Comparison of ENCODE assay signal across 24 cellular contexts in genomic region chr6:8187209-8187608, GRCh38.
DNase-seq lines count a peak whose midpoint lies in the region; ATAC-seq, FAIRE-seq and TF ChIP-seq lines count a peak whose summit lies in the region.
"Had no signal": no experiment of that assay in that cellular context is flagged by ENCODE, and none has a peak within 500 bp of the region (broad histone marks: within the 10 kb centered on the region; RNA-seq: fewer than 3 reads in every experiment).

No MANE protein-coding gene starts in this region.

- H3K14ac ChIP-seq in IMR-90 (replicated peaks; ENCODE audit: low read depth, low read length), result no peak overlapping the region

- H3K79me2 ChIP-seq in K562 (ENCODE audit: control insufficient read depth, insufficient read depth, low read length), result no peaks in the 10 kb centered on the region

- H3K9ac ChIP-seq in IMR-90 (ENCODE audit: low read depth, low read length) (no peak overlapping the region), K562 (ENCODE audit: insufficient read depth in 1 of 2, low read depth in 2 of 2, low read length in 2 of 2) (no peak overlapping the region)
- H3K9ac ChIP-seq: BLaER1 had no signal

- H2AK5ac ChIP-seq in IMR-90 (ENCODE audit: low read depth, low read length), result no peak overlapping the region

- no peak overlapping the region for H2BK5ac ChIP-seq in IMR-90 (ENCODE audit: low read depth, low read length, poor library complexity, severe bottlenecking)

- no peak overlapping the region for H4K5ac ChIP-seq in IMR-90 (ENCODE audit: low read depth, low read length)

- no peaks in the 10 kb centered on the region for H3K79me1 ChIP-seq in IMR-90 (ENCODE audit: low read depth in 1 of 2, low read length in 2 of 2)

- TF ChIP-seq CTCF in IMR-90 (conservative IDR thresholded peaks at IDR 0.05; ENCODE audit: low read depth, low read length) (no peak), K562 (IDR thresholded peaks at IDR 0.05 in 2 of 3, conservative IDR thresholded peaks at IDR 0.05 in 1 of 3; ENCODE audit: insufficient read depth in 2 of 3, low read depth in 1 of 3, low read length in 3 of 3) (no peak)

- no peak overlapping the region for H3K18ac ChIP-seq in IMR-90 (ENCODE audit: low read depth, low read length)

- H2BK15ac ChIP-seq in IMR-90 (ENCODE audit: low read depth, low read length), result no peak overlapping the region

- no peak overlapping the region for H4K8ac ChIP-seq in IMR-90 (ENCODE audit: low read depth in 2 of 2, low read length in 2 of 2)

- no peak for TF ChIP-seq RAD21 in IMR-90 (IDR thresholded peaks at IDR 0.05; ENCODE audit: low read length)
- TF ChIP-seq RAD21 in K562 (CRISPR knock-in tag; conservative IDR thresholded peaks at IDR 0.05 in 1 of 2, IDR thresholded peaks at IDR 0.05 in 1 of 2), result no peak

- no peak for TF ChIP-seq POLR2A in IMR-90 (IDR thresholded peaks at IDR 0.05; ENCODE audit: low read depth, low read length)
- TF ChIP-seq POLR2A in K562 (conservative IDR thresholded peaks at IDR 0.05), result no peak

- no peak overlapping the region for H3K23ac ChIP-seq in IMR-90 (ENCODE audit: low read depth, low read length)

- H3K9me1 ChIP-seq in IMR-90 (ENCODE audit: insufficient read depth, low read length) (no peaks in the 10 kb centered on the region), K562 (ENCODE audit: control insufficient read depth, insufficient read depth, low read length) (no peaks in the 10 kb centered on the region)

- dilution Hi-C loops in IMR-90 (cut with HindIII; ENCODE audit: low sequenced_read_pairs, unreplicated experiment), result no loop called here

- no CpG with 5 or more reads among the region's 2 CpGs for WGBS in IMR-90 (ENCODE audit: extremely low coverage in 2 of 2, insufficient read length in 1 of 2), 2 experiments
- WGBS in K562 (ENCODE audit: insufficient coverage, low coverage, missing lambda C conversion rate), result 0% methylated on average over 2 of the region's 2 CpGs

- H4K20me1 ChIP-seq in IMR-90 (ENCODE audit: insufficient read depth, low read length) (no peaks in the 10 kb centered on the region), K562 (replicated peaks; ENCODE audit: control insufficient read depth, insufficient read depth, low read length) (no peaks in the 10 kb centered on the region)
- H4K20me1 ChIP-seq: BLaER1 had no signal

- CTCF ChIA-PET in IMR-90 (lab: Yijun Ruan, JAX), result interaction anchor here (0.6 to 1.7 kb wide), 3 partner anchors 24 to 67 kb away, joined by 3 to 4 read pairs (median 3); no protein-coding TSS in a partner anchor
- CTCF ChIA-PET in K562 (lab: Yijun Ruan, JAX; ENCODE audit: low intra/inter-chr PET ratio), result no interaction called here

- no peaks in the 10 kb centered on the region for H3K27me3 ChIP-seq in IMR-90 (ENCODE audit: control insufficient read depth, insufficient read depth, low read length)
- peaks cover 3 to 4% of the 10 kb centered on the region in 2 experiments; a peak in 2 of 5 replicates for H3K27me3 ChIP-seq in K562 (ENCODE audit: control insufficient read depth in 2 of 2, insufficient read depth in 2 of 2, low read length in 2 of 2)
- H3K27me3 ChIP-seq: BE2C, BLaER1 had no signal

- H3K4me3 ChIP-seq in IMR-90 (ENCODE audit: insufficient read depth, low read depth, low read length), result no peak overlapping the region
- H3K4me3 ChIP-seq in K562, result no peak overlapping the region
- H3K4me3 ChIP-seq: BLaER1, GM12878 had no signal

- no peak overlapping the region for H2AK9ac ChIP-seq in IMR-90 (replicated peaks; ENCODE audit: low read depth, low read length, poor library complexity)

- no peak overlapping the region for H2BK20ac ChIP-seq in IMR-90 (ENCODE audit: low read depth, low read length)

- H3K9me3 ChIP-seq in IMR-90 (ENCODE audit: control insufficient read depth, insufficient read depth, low read length), result no peaks in the 10 kb centered on the region
- no peaks in the 10 kb centered on the region for H3K9me3 ChIP-seq in K562 (replicated peaks; ENCODE audit: control insufficient read depth, insufficient read depth, low read depth, low read length)
- H3K9me3 ChIP-seq: BE2C, BLaER1 had no signal

- H3K36me3 ChIP-seq in IMR-90 (ENCODE audit: control insufficient read depth, insufficient read depth, low read length), result no peaks in the 10 kb centered on the region
- no peaks in the 10 kb centered on the region for H3K36me3 ChIP-seq in K562 (ENCODE audit: control insufficient read depth, insufficient read depth, low read length)
- H3K36me3 ChIP-seq: BE2C, BLaER1 had no signal

- DNase-seq in IMR-90 (no peak), K562 (ENCODE audit: extremely low read depth in 1 of 4, low spot score in 3 of 4) (no peak), DMS153 treated with DMSO at 0.1 percent for 48 hours (lab: John Stamatoyannopoulos, UW; ENCODE audit: unreplicated experiment) (no peak), activated gamma-delta T cell treated with Interleukin-2 at 50 U/mL for 16 hours (no peak), SIG-M5 treated with dmso at 0.1 percent for 504 hours (lab: John Stamatoyannopoulos, UW; ENCODE audit: unreplicated experiment) (no peak)
- DNase-seq: 8988T; ACHN; BE2C; C1 segment of cervical spinal cord; CD4-positive, alpha-beta memory T cell; CD4-positive, CD25-positive, alpha-beta regulatory T cell; CD8-positive, alpha-beta memory T cell; COR-L47; DMS 273 treated with DMSO at 0.1 percent for 48 hours; DMS153; DMS79 treated with DMSO at 0.1 percent for 48 hours; GDM1 had no signal

- FAIRE-seq in G401.6 (lab: Jason Lieb, UNC) (peak; percentile 34), K562 (lab: Jason Lieb, UNC) (no peak)
- FAIRE-seq: A204.1, GM12878, GM12892, GM18507, GM19239 had no signal

- POLR2A ChIA-PET in IMR-90 (lab: Charles Lee; ENCODE audit: unreplicated experiment), result no interaction called here
- POLR2A ChIA-PET in K562 (lab: Yijun Ruan, JAX), result no interaction called here

- no peak overlapping the region for H3K56ac ChIP-seq in IMR-90 (ENCODE audit: extremely low read depth, insufficient read depth, low read length)

- no peak for TF ChIP-seq EP300 in K562 (IDR thresholded peaks at IDR 0.05; ENCODE audit: low read length)

- H3K27ac ChIP-seq in IMR-90 (ENCODE audit: insufficient read depth, low read length) (no peak overlapping the region), K562 (ENCODE audit: extremely low read depth, low read depth, low read length) (no peak overlapping the region)
- H3K27ac ChIP-seq: BLaER1 had no signal

- in situ Hi-C loops in IMR-90 (cut with MboI; ENCODE audit: low sequenced_read_pairs), result no loop called here
- in situ Hi-C loops in K562 (cut with MboI), result no loop called here

- ATAC-seq in IMR-90 (ENCODE audit: low read depth) (no peak), K562 (no peak)
- ATAC-seq: GM12878 had no signal

- H2AFZ ChIP-seq in IMR-90 (replicated peaks; ENCODE audit: low read length, poor library complexity), result no peak overlapping the region
- H2AFZ ChIP-seq in K562 (ENCODE audit: low read depth, low read length), result no peak overlapping the region

- H4K91ac ChIP-seq in IMR-90 (ENCODE audit: insufficient read depth, low read depth, low read length), result no peak overlapping the region

- H3K4me1 ChIP-seq in IMR-90 (ENCODE audit: control insufficient read depth, insufficient read depth, low read length), result peaks cover 4% of the 10 kb centered on the region
- H3K4me1 ChIP-seq in K562 (replicated peaks in 1 of 2; ENCODE audit: control insufficient read depth in 2 of 2, insufficient read depth in 2 of 2, low read length in 2 of 2), result no peaks in the 10 kb centered on the region; a peak in 1 of 5 replicates
- H3K4me1 ChIP-seq: BE2C had no signal

- H3K4me2 ChIP-seq in IMR-90 (ENCODE audit: low read depth, low read length) (no peak overlapping the region), K562 (ENCODE audit: insufficient read depth, low read length) (no peak overlapping the region)
- H3K4me2 ChIP-seq: BLaER1 had no signal

- BruUV-seq in IMR-90 (replicated peaks; lab: Mats Ljungman, UMichigan), result no TSS peak
- BruUV-seq in K562 (replicated peaks; lab: Mats Ljungman, UMichigan), result no TSS peak

- intact Hi-C loops in IMR-90 (cut with micrococcal nuclease) (no loop called here), K562 (cut with micrococcal nuclease) (no loop called here)

- H2BK120ac ChIP-seq in IMR-90 (ENCODE audit: low read depth, low read length), result no peak overlapping the region

- H3K4ac ChIP-seq in IMR-90 (ENCODE audit: low read depth, low read length), result no peak overlapping the region

TF ChIP-seq in IMR-90, 13 proteins besides CTCF, POLR2A, EP300 and RAD21:
- 0 out of 2 replicates have a peak, but pooled peaks have one; percentile 2 for TF ChIP-seq MAFK (IDR thresholded peaks at IDR 0.05; ENCODE audit: low read depth, low read length)
- no peak for TF ChIP-seq CEBPB (IDR thresholded peaks at IDR 0.05; ENCODE audit: low read depth, low read length)

TF ChIP-seq in K562, 482 proteins besides CTCF, POLR2A, EP300 and RAD21:
- TF ChIP-seq ATF3 (IDR thresholded peaks at IDR 0.05) (no peak), ATF3 (CRISPR knock-in tag; conservative IDR thresholded peaks at IDR 0.05) (no peak), MAFF (IDR thresholded peaks at IDR 0.05; ENCODE audit: low read length) (peak; percentile 17; the same call in 1 of the 2 replicates)
TF ChIP-seq in K562: peak in this region for 1.
